In the genomic region with DNA sequence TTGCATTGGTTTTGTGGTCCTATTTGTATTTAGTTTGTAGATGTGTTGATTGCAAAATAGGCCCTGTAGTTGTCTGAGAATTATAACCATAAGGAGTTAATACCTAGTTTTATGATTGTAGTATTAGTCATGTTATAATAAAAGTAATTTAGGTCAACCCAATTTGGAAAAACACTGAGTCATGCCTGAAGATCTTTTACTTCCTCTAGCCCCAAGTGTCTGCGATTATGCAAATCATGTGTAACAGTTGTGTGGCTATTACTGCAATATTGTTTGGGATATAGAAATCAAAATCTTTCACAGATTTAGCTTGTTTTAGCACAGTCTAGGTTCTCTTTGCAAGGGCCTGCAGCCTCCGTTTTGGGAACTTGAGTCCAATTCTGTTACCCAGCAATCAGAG, we compare ENCODE assay signal across 8 cellular contexts. TPM values are rescaled to one million over a fixed set of nuclear protein-coding genes. Genes with fewer than 3 reads are reported as not detected.
DNase-seq lines count a peak whose midpoint lies in the region; ATAC-seq and TF ChIP-seq lines count a peak whose summit lies in the region.

No MANE protein-coding gene starts in this region.

- TF ChIP-seq POLR2A in adrenal gland (IDR thresholded peaks at IDR 0.05), result no peak

- H3K27me3 ChIP-seq in adrenal gland (no peaks in the 10 kb centered on the region), lung (ENCODE audit: control insufficient read depth, insufficient read depth) (no peaks in the 10 kb centered on the region)

- H3K9me3 ChIP-seq in adrenal gland (replicated peaks in 1 of 3), result no peaks in the 10 kb centered on the region
- no peaks in the 10 kb centered on the region for H3K9me3 ChIP-seq in lung (ENCODE audit: control insufficient read depth in 2 of 2, insufficient read depth in 1 of 2, low read length in 1 of 2)

- H3K36me3 ChIP-seq in adrenal gland (replicated peaks in 1 of 2), result no peaks in the 10 kb centered on the region
- peaks cover 0 to 2% of the 10 kb centered on the region in 2 donors for H3K36me3 ChIP-seq in lung (ENCODE audit: control insufficient read depth in 2 of 2, insufficient read depth in 2 of 2, low read length in 2 of 2)

- WGBS in adrenal gland, 4 donors, result 8 to 19% (median 9%) methylated on average over 2 of the region's 2 CpGs
- whole genome bisulfite sequencing in lung, 2 donors, result 22 to 29% methylated on average over 2 of the region's 2 CpGs

- intact Hi-C loops in adrenal gland (cut with DNase I), result no loop called here

- DNase-seq in A172 (ENCODE audit: low spot score) (peak; percentile 75), adrenal gland (peak in 1 of 7 donors; percentile 31), lung (ENCODE audit: low spot score) (no peak), NCI-H82 (lab: John Stamatoyannopoulos, UW) (no peak), medulla oblongata (ENCODE audit: extremely low spot score) (no peak)
- no peak for DNase-seq in activated CD4-positive, alpha-beta T cell treated with anti-CD3 and anti-CD28 coated beads, Interleukin-2, amount 50 U/mL, for 48 hours

- H3K4me3 ChIP-seq in adrenal gland, result no peak overlapping the region
- H3K4me3 ChIP-seq in lung, result no peak overlapping the region

- TF ChIP-seq CTCF in adrenal gland (IDR thresholded peaks at IDR 0.05) (no peak), lung (IDR thresholded peaks at IDR 0.05; ENCODE audit: control extremely low read depth, extremely low read depth) (no peak)

- ATAC-seq in GM18909 (IDR thresholded peaks at IDR 0.05; ENCODE audit: poor library complexity, unreplicated experiment) (peak; percentile 85), HG03432 (IDR thresholded peaks at IDR 0.05; ENCODE audit: unreplicated experiment) (peak; percentile 87), lung (ENCODE audit: insufficient read depth, low FRiP score) (peak; percentile 70)

- H3K27ac ChIP-seq in adrenal gland, result peak overlapping the region; percentile 30 to 80 (median 76)
- H3K27ac ChIP-seq in lung (ENCODE audit: low read depth in 1 of 2, low read length in 1 of 2), result no peak overlapping the region

- peaks cover 22 to 24% of the 10 kb centered on the region in 2 donors for H3K4me1 ChIP-seq in adrenal gland (replicated peaks in 1 of 2)
- peaks cover 0 to 8% of the 10 kb centered on the region in 2 donors for H3K4me1 ChIP-seq in lung (ENCODE audit: control insufficient read depth in 2 of 2, insufficient read depth in 2 of 2, low read length in 2 of 2)

RNA-seq across cellular contexts. Expression of a gene that starts 12.6 kb away (rescaled TPM):
- 8.4 and 18.4 TPM in 2 replicates for total RNA-seq in A172 (2014; rRNA removed; shearing (Covaris generic))
- 10 to 100 TPM; 12.5 to 28.4 (median 19.1) TPM for total RNA-seq in adrenal gland
- polyA plus RNA-seq in adrenal gland, result 10 to 100 TPM in 2 of 3 donors, 1 to 10 TPM in 1; 6.8 to 15.8 (median 15.7) TPM
- 10 to 100 TPM; 13.6 to 31.5 TPM for total RNA-seq in lung
- polyA plus RNA-seq in lung, result 10 to 100 TPM; 16.6 to 37.1 TPM

RNA-seq across cellular contexts. Expression of a gene that starts 37.1 kb away (rescaled TPM):
- total RNA-seq in A172 (2014; rRNA removed; shearing (Covaris generic)), result 109 and 112 TPM in 2 replicates
- 100 to 1,000 TPM in 7 of 8 donors, 10 to 100 TPM in 1; 96.8 to 290 (median 202) TPM for total RNA-seq in adrenal gland
- polyA plus RNA-seq in adrenal gland, result 100 to 1,000 TPM in 1 of 3 donors, 10 to 100 TPM in 2; 52.4 to 118 (median 92.6) TPM
- 100 to 1,000 TPM; 178 to 184 TPM for total RNA-seq in lung
- 100 to 1,000 TPM; 152 to 179 TPM for polyA plus RNA-seq in lung

Comparison
In these comparisons a context has a peak if more than half of its experiments do, and no peak if none do; other contexts are left out.
1. H3K27ac ChIP-seq: peak in adrenal gland (5 of 5); none in lung (0 of 2).
2. Peak in every context shown above with its lines, with median percentiles within 50 percentile points of each other: ATAC-seq.